In genomic region chr16:12942861-12943260, GRCh38 we compare ENCODE assay signal across 21 cellular contexts. TPM values are rescaled to one million over a fixed set of nuclear protein-coding genes. Genes with fewer than 3 reads are reported as not detected.
DNase-seq lines count a peak whose midpoint lies in the region; ATAC-seq, FAIRE-seq and TF ChIP-seq lines count a peak whose summit lies in the region.
"Had no signal": no experiment of that assay in that cellular context is flagged by ENCODE, and none has a peak within 500 bp of the region (broad histone marks: within the 10 kb centered on the region; RNA-seq: fewer than 3 reads in every experiment).

No MANE protein-coding gene starts in this region.

- H2AK5ac ChIP-seq in H1 (ENCODE audit: low read depth, low read length), result no peak overlapping the region

- no peak overlapping the region for H2BK5ac ChIP-seq in H1 (ENCODE audit: low read depth, low read length)

- no peak overlapping the region for H3K23ac ChIP-seq in H1 (ENCODE audit: insufficient read length)

- H2AFZ ChIP-seq in H1 (ENCODE audit: low read length), result no peak overlapping the region

- no peaks in the 10 kb centered on the region for H3K23me2 ChIP-seq in H1 (ENCODE audit: low read depth, low read length)

- H3K14ac ChIP-seq in H1 (ENCODE audit: insufficient read length), result no peak overlapping the region

- peaks cover 0 to 17% (median 9%) of the 10 kb centered on the region in 4 experiments for H3K4me1 ChIP-seq in H1 (replicated peaks in 1 of 4; ENCODE audit: control insufficient read depth in 3 of 4, insufficient read depth in 4 of 4, low read length in 3 of 4)
- H3K4me1 ChIP-seq: BE2C had no signal

- DNase-seq in NCI-H526 treated with DMSO at 0.1 percent for 48 hours (lab: John Stamatoyannopoulos, UW) (peak; percentile 24), H1 (ENCODE audit: low read depth in 1 of 2, low spot score in 2 of 2) (no peak), myocyte (ENCODE audit: low read depth) (peak; percentile 65), mesothelial cell of epicardium (ENCODE audit: low spot score in 2 of 2, unreplicated experiment in 2 of 2) (no peak), amygdala (lab: John Stamatoyannopoulos, UW) (no peak)
- DNase-seq: ACHN; BE2C; C1 segment of cervical spinal cord; CD4-positive, CD25-positive, alpha-beta regulatory T cell; CD8-positive, alpha-beta memory T cell; COR-L47; DMS 273 treated with DMSO at 0.1 percent for 48 hours; DMS53; DND-41; EL; HCEC 1CT had no signal

- H3K9ac ChIP-seq in H1 (replicated peaks in 1 of 4; ENCODE audit: extremely low read depth in 1 of 4, low read depth in 3 of 4, low read length in 3 of 4), result no peak overlapping the region

- no peak overlapping the region for H2BK15ac ChIP-seq in H1 (ENCODE audit: low read length)

- H3K36me3 Mint-ChIP-seq in mesothelial cell of epicardium, result no peaks in the 10 kb centered on the region
- H3K36me3 Mint-ChIP-seq: CD4-positive, CD25-positive, alpha-beta regulatory T cell; CD8-positive, alpha-beta memory T cell had no signal

- no peak overlapping the region for H3K18ac ChIP-seq in H1 (ENCODE audit: extremely low read depth, low read length)

- H2BK120ac ChIP-seq in H1 (replicated peaks; ENCODE audit: low read depth, low read length), result no peak overlapping the region

- peaks cover 0 to 2% (median 0%) of the 10 kb centered on the region in 4 experiments; a peak in 1 of 8 replicates for H3K36me3 ChIP-seq in H1 (ENCODE audit: control insufficient read depth in 2 of 4, insufficient read depth in 4 of 4, low read length in 3 of 4)
- H3K36me3 ChIP-seq: BE2C had no signal

- peaks cover 4% of the 10 kb centered on the region for H3K4me1 Mint-ChIP-seq in mesothelial cell of epicardium
- H3K4me1 Mint-ChIP-seq: CD4-positive, CD25-positive, alpha-beta regulatory T cell; CD8-positive, alpha-beta memory T cell had no signal

- CTCF ChIA-PET in H1 (lab: Charles Lee; ENCODE audit: partially characterized antibody), result interaction anchor here (0.8 to 0.9 kb wide), 2 partner anchors 35 to 47 kb away, joined by 3 read pairs; no protein-coding TSS in a partner anchor

- no peak overlapping the region for H3K4ac ChIP-seq in H1 (replicated peaks; ENCODE audit: insufficient read length, low read depth, low read length)

- H2BK12ac ChIP-seq in H1 (ENCODE audit: low read depth, low read length), result no peak overlapping the region

- H3K27me3 ChIP-seq in H1 (replicated peaks in 1 of 4; ENCODE audit: control insufficient read depth in 3 of 4, extremely low read depth in 1 of 4, insufficient read depth in 3 of 4, low read length in 3 of 4), result no peaks in the 10 kb centered on the region
- H3K27me3 ChIP-seq: BE2C had no signal

- no peak for TF ChIP-seq CTCF in H1 (IDR thresholded peaks at IDR 0.05; ENCODE audit: control extremely low read depth in 1 of 3, insufficient read depth in 1 of 3, low read depth in 1 of 3, low read length in 3 of 3)
- no peak for TF ChIP-seq CTCF in mesothelial cell of epicardium (IDR thresholded peaks at IDR 0.05; ENCODE audit: unreplicated experiment)

- no peak overlapping the region for H4K8ac ChIP-seq in H1 (ENCODE audit: extremely low read depth, insufficient read depth, low read length)

- no peak overlapping the region for H3K4me3 ChIP-seq in H1 (ENCODE audit: extremely low read depth in 1 of 4, insufficient read depth in 2 of 4, low read depth in 3 of 4, low read length in 4 of 4)
- H3K4me3 ChIP-seq: GM12878 had no signal

- no peak overlapping the region for H3K56ac ChIP-seq in H1 (replicated peaks; ENCODE audit: insufficient read length, low read depth, low read length)

- 89% methylated on average over 5 of the region's 5 CpGs; no CpG with 5 or more reads in 1 of the 2 experiments for WGBS in H1 (ENCODE audit: extremely low coverage in 1 of 2, insufficient coverage in 1 of 2, insufficient read length in 1 of 2, insufficient replicate concordance in 2 of 2, low coverage in 1 of 2, low lambda C conversion rate in 2 of 2, missing lambda C conversion rate in 1 of 2), 2 experiments

- no peak overlapping the region for H3K4me2 ChIP-seq in H1 (ENCODE audit: insufficient read depth in 1 of 2, low read depth in 2 of 2, low read length in 2 of 2)

- no peaks in the 10 kb centered on the region for H3K9me3 Mint-ChIP-seq in mesothelial cell of epicardium

- TF ChIP-seq POLR2A in H1 (IDR thresholded peaks at IDR 0.05; ENCODE audit: control extremely low read depth in 1 of 2, low read depth in 2 of 2, low read length in 2 of 2), result no peak

- no peak for ATAC-seq in esophagus mucosa
- ATAC-seq: GM12878 had no signal

- H3K27me3 Mint-ChIP-seq in mesothelial cell of epicardium (ENCODE audit: low read depth), result no peaks in the 10 kb centered on the region
- H3K27me3 Mint-ChIP-seq: CD4-positive, CD25-positive, alpha-beta regulatory T cell had no signal

- no peak for FAIRE-seq in H1 (lab: Jason Lieb, UNC)
- FAIRE-seq: A204.1, GM12878, H54 had no signal

- H3K79me2 ChIP-seq in H1 (ENCODE audit: control insufficient read depth in 1 of 2, insufficient read depth in 2 of 2, low read length in 2 of 2), result peaks cover 3 to 89% of the 10 kb centered on the region in 2 experiments; a peak in 3 of 4 replicates

- H3K27ac Mint-ChIP-seq in mesothelial cell of epicardium, result no peak overlapping the region
- H3K27ac Mint-ChIP-seq: CD4-positive, CD25-positive, alpha-beta regulatory T cell; CD8-positive, alpha-beta memory T cell had no signal

- POLR2A ChIA-PET in H1 (lab: Charles Lee; ENCODE audit: partially characterized antibody), result no interaction called here

- H4K5ac ChIP-seq in H1 (ENCODE audit: insufficient read length, low read depth, low read length), result no peak overlapping the region

- no peak for TF ChIP-seq RAD21 in H1 (IDR thresholded peaks at IDR 0.05 in 1 of 2, conservative IDR thresholded peaks at IDR 0.05 in 1 of 2; ENCODE audit: low read depth in 2 of 2, low read length in 2 of 2)

- H3K79me1 ChIP-seq in H1 (ENCODE audit: low read depth, low read length), result peaks cover 4% of the 10 kb centered on the region

- TF ChIP-seq EP300 in H1 (IDR thresholded peaks at IDR 0.05; ENCODE audit: borderline replicate concordance in 1 of 2, low read depth in 2 of 2, low read length in 2 of 2), result no peak

- no peak overlapping the region for H2BK20ac ChIP-seq in H1 (ENCODE audit: low read length)

- H3K9me3 ChIP-seq in H1 (ENCODE audit: insufficient read depth in 2 of 2, low read depth in 1 of 2, low read length in 1 of 2), result no peaks in the 10 kb centered on the region
- H3K9me3 ChIP-seq: BE2C had no signal

- H4K20me1 ChIP-seq in H1 (replicated peaks in 1 of 2; ENCODE audit: control insufficient read depth in 1 of 2, insufficient read depth in 2 of 2, low read length in 2 of 2), result no peaks in the 10 kb centered on the region

- peak overlapping the region; percentile 36 for H4K91ac ChIP-seq in H1 (replicated peaks; ENCODE audit: insufficient read length, low read length)

- no peak overlapping the region for H3K27ac ChIP-seq in H1 (ENCODE audit: low read depth, low read length)
- H3K27ac ChIP-seq: HL-60 had no signal

- H3K4me3 Mint-ChIP-seq in mesothelial cell of epicardium, result no peak overlapping the region
- H3K4me3 Mint-ChIP-seq: CD4-positive, CD25-positive, alpha-beta regulatory T cell; CD8-positive, alpha-beta memory T cell had no signal

TF ChIP-seq in H1, 55 proteins besides CTCF, POLR2A, EP300 and RAD21:
- no peak for TF ChIP-seq CBX5 (IDR thresholded peaks at IDR 0.05; ENCODE audit: low read depth, low read length)
- no peak for TF ChIP-seq KDM1A (IDR thresholded peaks at IDR 0.05; ENCODE audit: borderline replicate concordance, low read length)
- TF ChIP-seq ATF2 (IDR thresholded peaks at IDR 0.05; ENCODE audit: low read length), result no peak
- TF ChIP-seq CREB1 (IDR thresholded peaks at IDR 0.05), result no peak
- no peak for TF ChIP-seq E2F6 (IDR thresholded peaks at IDR 0.05)
- TF ChIP-seq HDAC2 (IDR thresholded peaks at IDR 0.05; ENCODE audit: borderline replicate concordance in 1 of 2, low read depth in 2 of 2, low read length in 2 of 2), result no peak
- no peak for TF ChIP-seq SAP30 (IDR thresholded peaks at IDR 0.05; ENCODE audit: insufficient read depth, insufficient replicate concordance, low read length)
- TF ChIP-seq PHF8 (conservative IDR thresholded peaks at IDR 0.05; ENCODE audit: low read depth, low read length), result no peak
- no peak for TF ChIP-seq RFX5 (IDR thresholded peaks at IDR 0.05; ENCODE audit: borderline replicate concordance, low read depth, low read length)
- TF ChIP-seq RXRA (IDR thresholded peaks at IDR 0.05; ENCODE audit: insufficient read depth, low read depth, low read length), result no peak
- no peak for TF ChIP-seq SIN3A (conservative IDR thresholded peaks at IDR 0.05 in 1 of 2, IDR thresholded peaks at IDR 0.05 in 1 of 2; ENCODE audit: low read depth in 1 of 2, low read length in 2 of 2)

RNA-seq across cellular contexts. Expression of gene SHISA9, which starts 41.5 kb away (rescaled TPM):
- 39.8 and 41.9 TPM in 2 replicates for total RNA-seq in H1 (2021; fragmentation: NEBNext Ultra II Directional; extraction: Animal tissue kit (Norgen Biotek cat#: 25700))
- polyA plus RNA-seq in H1 (2011; rRNA removed), result 25.6 and 28.7 TPM in 2 replicates
- polyA plus RNA-seq in H1 (2011; cell fraction: cytosol; rRNA removed), result 18.3 TPM
- polyA plus RNA-seq in H1 (2011; cell fraction: nucleus; rRNA removed), result 29.4 TPM
- polyA plus RNA-seq in H1 (2012, experiment 1 of 2), result 13.7 to 20.8 TPM (median 17.4 TPM) in 4 replicates
- 6.6 TPM for polyA plus RNA-seq in H1 (2012, experiment 2 of 2)
- 22.3 TPM for polyA plus RNA-seq in H1 (2013, experiment 1 of 2)
- polyA plus RNA-seq in H1 (2013, experiment 2 of 2), result 26.4 TPM
- 31.8 and 36.5 TPM in 2 replicates for polyA minus RNA-seq in H1 (2011; rRNA and poly(A)+ RNA removed)
- polyA minus RNA-seq in H1 (2011; cell fraction: cytosol; rRNA and poly(A)+ RNA removed), result 41.0 TPM
- 93.2 TPM for polyA minus RNA-seq in H1 (2011; cell fraction: nucleus; rRNA and poly(A)+ RNA removed)
- 15.5 and 15.9 TPM in 2 replicates for total RNA-seq in myocyte
- 31.5 TPM for polyA plus RNA-seq in myocyte (2012)
- 0.20 TPM for total RNA-seq in esophagus mucosa
- 0.04 TPM in 1 of 3 replicates, not detected in the others for total RNA-seq in mesothelial cell of epicardium
- total RNA-seq: CD4-positive, CD25-positive, alpha-beta regulatory T cell had no signal
- polyA plus RNA-seq: CD4-positive, CD25-positive, alpha-beta regulatory T cell; CD8-positive, alpha-beta memory T cell had no signal

Comparison
In these comparisons a context has a peak if more than half of its experiments do, and no peak if none do; other contexts are left out.
1. DNase-seq: peak in NCI-H526 treated with DMSO at 0.1 percent for 48 hours (single experiment) and myocyte (single experiment); none in H1 (0 of 2), mesothelial cell of epicardium (0 of 2) and amygdala (0 of 56).
2. RNA of gene SHISA9, which starts 41.5 kb away (total RNA-seq): 39.8 to 41.9 TPM in H1 and 15.5 to 15.9 TPM in myocyte; 0.20 TPM in esophagus mucosa (single experiment) and 0.04 TPM in mesothelial cell of epicardium; every median in the first group is over 10 times any median in the second.